In genomic region chr1:108830119-108831008, GRCh38 we compare ENCODE assay signal across 1 cellular context.
TF ChIP-seq lines count a peak whose summit lies in the region.

No MANE protein-coding gene starts in this region.

TF ChIP-seq in GM23338, 12 proteins besides CTCF, POLR2A, EP300 and RAD21 (continued from another document):
- TF ChIP-seq ZNF462 (CRISPR knock-in tag; IDR thresholded peaks at IDR 0.05) = no peak
- TF ChIP-seq NANOG (IDR thresholded peaks at IDR 0.05; ENCODE audit: borderline replicate concordance) = no peak
